ENCODE assay signal across 1 cellular context in genomic region chr16:81448154-81449131, GRCh38.
A peak's percentile ranks its signal among the peaks of the same experiment; 100 is the strongest.
TF ChIP-seq lines count a peak whose summit lies in the region.

No MANE protein-coding gene starts in this region.

TF ChIP-seq in K562, 482 proteins besides CTCF, POLR2A, EP300 and RAD21 (continued from another document and continues in another):
- 0 out of 2 replicates have a peak, but pooled peaks have one; percentile 37 for TF ChIP-seq AFF4 (CRISPR knock-in tag; IDR thresholded peaks at IDR 0.05)
- TF ChIP-seq PHB2 (IDR thresholded peaks at IDR 0.05; ENCODE audit: low read depth): no peak
- TF ChIP-seq CBFA2T2 (conservative IDR thresholded peaks at IDR 0.05): no peak
- no peak for TF ChIP-seq ZBED1 (IDR thresholded peaks at IDR 0.05)
- peak; percentile 51; the same call in 1 of the 2 replicates for TF ChIP-seq HDAC2 (IDR thresholded peaks at IDR 0.05)
- TF ChIP-seq PHF8 (IDR thresholded peaks at IDR 0.05; ENCODE audit: borderline replicate concordance, low read length): no peak
- no peak for TF ChIP-seq ZNF263 (CRISPR knock-in tag; IDR thresholded peaks at IDR 0.05; ENCODE audit: borderline replicate concordance)
- no peak for TF ChIP-seq FOSL1 (tag; conservative IDR thresholded peaks at IDR 0.05)
- no peak for TF ChIP-seq ZNF668 (CRISPR knock-in tag; IDR thresholded peaks at IDR 0.05)
- no peak for TF ChIP-seq ZNF398 (CRISPR knock-in tag; IDR thresholded peaks at IDR 0.05)
- TF ChIP-seq KAT7 (CRISPR knock-in tag; IDR thresholded peaks at IDR 0.05; ENCODE audit: borderline replicate concordance): 0 out of 2 replicates have a peak, but pooled peaks have one; percentile 58
- TF ChIP-seq RBM15 (IDR thresholded peaks at IDR 0.05; ENCODE audit: insufficient read depth, low read length): no peak
- TF ChIP-seq E2F8 (IDR thresholded peaks at IDR 0.05; ENCODE audit: low read depth, partially characterized antibody): no peak
- no peak for TF ChIP-seq ZNF212 (CRISPR knock-in tag; IDR thresholded peaks at IDR 0.05)
- no peak for TF ChIP-seq MAFG (tag; conservative IDR thresholded peaks at IDR 0.05)
- no peak for TF ChIP-seq RFX7 (CRISPR knock-in tag; IDR thresholded peaks at IDR 0.05)
- TF ChIP-seq ADNP (tag; IDR thresholded peaks at IDR 0.05): no peak
- TF ChIP-seq FOXK2 (conservative IDR thresholded peaks at IDR 0.05 in 1 of 2, IDR thresholded peaks at IDR 0.05 in 1 of 2; ENCODE audit: low read depth in 2 of 2): peak; percentile 47 to 61; a peak in 3 of 4 replicates
- TF ChIP-seq SNRNP70 (optimal IDR thresholded peaks at IDR 0.05; ENCODE audit: low read depth, low read length): no peak
- TF ChIP-seq NR0B1 (IDR thresholded peaks at IDR 0.05; ENCODE audit: partially characterized antibody): no peak
- TF ChIP-seq MAZ (CRISPR knock-in tag; conservative IDR thresholded peaks at IDR 0.05 in 1 of 2, IDR thresholded peaks at IDR 0.05 in 1 of 2): peak; percentile 40 to 62; a peak in 1 of 4 replicates
- no peak for TF ChIP-seq TAF9B (IDR thresholded peaks at IDR 0.05; ENCODE audit: partially characterized antibody)
- no peak for TF ChIP-seq ZNF778 (CRISPR knock-in tag; IDR thresholded peaks at IDR 0.05)
- TF ChIP-seq MYBL2 (IDR thresholded peaks at IDR 0.05; ENCODE audit: low read depth): no peak
- no peak for TF ChIP-seq MYBL2 (CRISPR knock-in tag; IDR thresholded peaks at IDR 0.05; ENCODE audit: borderline replicate concordance)
- TF ChIP-seq TCF15 (CRISPR knock-in tag; IDR thresholded peaks at IDR 0.05): no peak
- TF ChIP-seq TFAP4 (CRISPR knock-in tag; IDR thresholded peaks at IDR 0.05; ENCODE audit: borderline replicate concordance): peak; percentile 96
- no peak for TF ChIP-seq ELK1 (CRISPR knock-in tag; IDR thresholded peaks at IDR 0.05)
- 0 out of 2 replicates have a peak, but pooled peaks have one; percentile 21 for TF ChIP-seq TCF3 (CRISPR knock-in tag; IDR thresholded peaks at IDR 0.05)
- no peak for TF ChIP-seq BRF1 (IDR thresholded peaks at IDR 0.05; ENCODE audit: borderline replicate concordance, extremely low read depth, insufficient read length)
- no peak for TF ChIP-seq SIN3B (IDR thresholded peaks at IDR 0.05; ENCODE audit: low read depth)
- 0 out of 4 replicates have a peak, but pooled peaks of 1 of the 2 experiments have one; percentile 51 for TF ChIP-seq TEAD1 (CRISPR knock-in tag; IDR thresholded peaks at IDR 0.05)
- TF ChIP-seq GTF2A2 (tag; IDR thresholded peaks at IDR 0.05): no peak
- no peak for TF ChIP-seq CLOCK (CRISPR knock-in tag; IDR thresholded peaks at IDR 0.05; ENCODE audit: borderline replicate concordance)
- no peak for TF ChIP-seq THRAP3 (IDR thresholded peaks at IDR 0.05; ENCODE audit: borderline replicate concordance)
- no peak for TF ChIP-seq PTTG1 (tag; IDR thresholded peaks at IDR 0.05; ENCODE audit: low read depth)
- TF ChIP-seq NFRKB (IDR thresholded peaks at IDR 0.05; ENCODE audit: low read depth): no peak
- TF ChIP-seq ZNF277 (CRISPR knock-in tag; IDR thresholded peaks at IDR 0.05; ENCODE audit: borderline replicate concordance): no peak
- no peak for TF ChIP-seq ZNF76 (CRISPR knock-in tag; IDR thresholded peaks at IDR 0.05; ENCODE audit: borderline replicate concordance)
- no peak for TF ChIP-seq ZFP91 (CRISPR knock-in tag; IDR thresholded peaks at IDR 0.05)
- TF ChIP-seq NCOA2 (IDR thresholded peaks at IDR 0.05; ENCODE audit: partially characterized antibody in 2 of 2): no peak
- TF ChIP-seq SMARCE1 (IDR thresholded peaks at IDR 0.05): peak; percentile 32; the same call in 1 of the 2 replicates
- TF ChIP-seq MBD1 (CRISPR knock-in tag; IDR thresholded peaks at IDR 0.05): no peak
